In the genomic region with DNA sequence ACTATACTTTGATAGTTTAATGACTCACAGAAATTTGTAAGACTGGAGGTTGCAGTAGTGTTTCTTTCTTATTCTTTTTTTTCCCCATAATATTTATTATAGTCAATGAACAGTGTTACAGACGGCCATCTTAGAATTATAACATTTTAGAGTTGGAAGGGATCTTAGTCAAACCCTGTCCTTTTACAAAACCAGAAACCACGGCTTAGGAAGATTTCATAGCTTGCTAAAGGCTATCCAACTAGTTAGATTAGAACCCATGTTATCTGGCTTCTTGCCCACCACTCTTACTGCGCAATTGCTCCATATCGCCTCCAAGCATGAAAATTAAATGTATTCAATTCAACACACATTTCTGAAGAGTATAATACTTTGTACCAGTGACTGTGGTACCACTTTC, we compare ENCODE assay signal across 8 cellular contexts. TPM values are rescaled to one million over a fixed set of nuclear protein-coding genes. Genes with fewer than 3 reads are reported as not detected.
DNase-seq lines count a peak whose midpoint lies in the region; ATAC-seq and TF ChIP-seq lines count a peak whose summit lies in the region.

No MANE protein-coding gene starts in this region.

- H2BK5ac ChIP-seq in mesenchymal stem cell (ENCODE audit: low read depth, low read length, poor library complexity, severe bottlenecking), result no peak overlapping the region

- no peak overlapping the region for H2BK12ac ChIP-seq in mesenchymal stem cell (ENCODE audit: low read length in 2 of 2)

- H2AK5ac ChIP-seq in mesenchymal stem cell (ENCODE audit: low read length, severe bottlenecking), result no peak overlapping the region

- H3K4ac ChIP-seq in mesenchymal stem cell (ENCODE audit: low read depth in 1 of 2, low read length in 2 of 2), result no peak overlapping the region

- no peak overlapping the region for H2AFZ ChIP-seq in mammary epithelial cell (ENCODE audit: low read depth, low read length)
- H2AFZ ChIP-seq in mesenchymal stem cell (ENCODE audit: low read depth, low read length), result no peak overlapping the region

- no peak overlapping the region for H2BK120ac ChIP-seq in mesenchymal stem cell (ENCODE audit: low read depth, low read length)

- H3K36me3 ChIP-seq in ES-I3 (ENCODE audit: insufficient read depth, low read length) (no peaks in the 10 kb centered on the region; the same call in 1 of the 2 replicates), mammary epithelial cell (ENCODE audit: insufficient read depth, low read length) (no peaks in the 10 kb centered on the region), mesenchymal stem cell (ENCODE audit: control insufficient read depth in 1 of 2, insufficient read depth in 2 of 2, low read depth in 1 of 2, low read length in 2 of 2) (peaks cover 0 to 2% of the 10 kb centered on the region in 2 experiments)

- no peak overlapping the region for H3K23ac ChIP-seq in mesenchymal stem cell (ENCODE audit: low read length in 2 of 2)

- 43% methylated on average over 4 of the region's 4 CpGs for WGBS in mammary epithelial cell (ENCODE audit: low coverage, missing lambda C conversion rate)
- WGBS in mesenchymal stem cell, result 0% methylated on average over 1 of the region's 4 CpGs

- H3K18ac ChIP-seq in mesenchymal stem cell (ENCODE audit: low read depth in 1 of 2, low read length in 2 of 2), result no peak overlapping the region

- intact Hi-C loops in mammary epithelial cell (cut with micrococcal nuclease), result loop anchor here (1.0 kb wide), 1 partner anchor 28 kb away; no protein-coding TSS in a partner anchor

- H3K79me2 ChIP-seq in mammary epithelial cell (ENCODE audit: insufficient read depth, low read length), result peaks cover 46% of the 10 kb centered on the region

- peak overlapping the region; percentile 96 for H3K9ac ChIP-seq in ES-I3 (ENCODE audit: low read depth, low read length)
- H3K9ac ChIP-seq in mammary epithelial cell (ENCODE audit: insufficient read depth, low read length), result peak overlapping the region; percentile 89
- H3K9ac ChIP-seq in mesenchymal stem cell (ENCODE audit: low read length), result peak overlapping the region; percentile 100

- H2BK15ac ChIP-seq in mesenchymal stem cell (ENCODE audit: low read depth, poor library complexity, severe bottlenecking), result no peak overlapping the region

- no TSS peak for BruUV-seq in mammary epithelial cell (replicated peaks; lab: Mats Ljungman, UMichigan)

- no peaks in the 10 kb centered on the region for H3K27me3 ChIP-seq in mammary epithelial cell (ENCODE audit: insufficient read depth, low read length)
- H3K27me3 ChIP-seq in mesenchymal stem cell (ENCODE audit: control insufficient read depth in 1 of 2, insufficient read depth in 1 of 2, low read length in 2 of 2), result no peaks in the 10 kb centered on the region

- no peak for ATAC-seq in GM21723 (IDR thresholded peaks at IDR 0.05; ENCODE audit: unreplicated experiment)

- in situ Hi-C loops in mammary epithelial cell (cut with MboI; ENCODE audit: low sequenced_read_pairs in 2 of 2), result no loop called here

- H3K4me2 ChIP-seq in mammary epithelial cell (ENCODE audit: insufficient read depth, low read depth, low read length) (peak overlapping the region; percentile 77), mesenchymal stem cell (ENCODE audit: low read length, poor library complexity, severe bottlenecking) (peak overlapping the region; percentile 29)

- no peaks in the 10 kb centered on the region; the same call in 1 of the 2 replicates for H3K4me1 ChIP-seq in ES-I3 (ENCODE audit: insufficient read depth, low read length)
- H3K4me1 ChIP-seq in mammary epithelial cell (ENCODE audit: insufficient read depth, low read length), result peaks cover 3% of the 10 kb centered on the region
- no peaks in the 10 kb centered on the region for H3K4me1 ChIP-seq in mesenchymal stem cell (ENCODE audit: control insufficient read depth, insufficient read depth, low read depth, low read length)

- H3K9me3 ChIP-seq in ES-I3 (ENCODE audit: control insufficient read depth, insufficient read depth, low read length), result no peaks in the 10 kb centered on the region
- H3K9me3 ChIP-seq in mammary epithelial cell (replicated peaks; ENCODE audit: insufficient read depth, low read length), result no peaks in the 10 kb centered on the region
- H3K9me3 ChIP-seq in mesenchymal stem cell (ENCODE audit: control insufficient read depth, low read length), result no peaks in the 10 kb centered on the region

- dilution Hi-C loops in mammary epithelial cell (cut with HindIII; ENCODE audit: low sequenced_read_pairs), result no loop called here

- H4K8ac ChIP-seq in mesenchymal stem cell (ENCODE audit: low read length), result no peak overlapping the region

- no peak for TF ChIP-seq CTCF in mammary epithelial cell (conservative IDR thresholded peaks at IDR 0.05 in 1 of 2, IDR thresholded peaks at IDR 0.05 in 1 of 2; ENCODE audit: extremely low read depth in 1 of 2, insufficient read depth in 1 of 2, low read depth in 1 of 2, low read length in 2 of 2)

- CTCF ChIA-PET in mammary epithelial cell (lab: Charles Lee; ENCODE audit: low non-redundant PET), result no interaction called here

- H4K91ac ChIP-seq in mesenchymal stem cell (ENCODE audit: low read length), result no peak overlapping the region

- H3K4me3 ChIP-seq in mammary epithelial cell (replicated peaks in 1 of 3; ENCODE audit: insufficient read depth in 1 of 3, low read depth in 2 of 3, low read length in 3 of 3) (peak overlapping the region; percentile 53 to 61 (median 61)), mesenchymal stem cell (ENCODE audit: insufficient read depth in 1 of 2, low read depth in 1 of 2, low read length in 2 of 2) (peak overlapping the region in 1 of 2 experiments; percentile 78)

- H3K14ac ChIP-seq in mesenchymal stem cell (ENCODE audit: low read length in 2 of 2), result no peak overlapping the region

- H3K27ac ChIP-seq in mammary epithelial cell (ENCODE audit: insufficient read depth, low read depth, low read length), result peak overlapping the region; percentile 78
- H3K27ac ChIP-seq in mesenchymal stem cell (ENCODE audit: low read length, poor library complexity, severe bottlenecking), result peak overlapping the region; percentile 96

- H3K79me1 ChIP-seq in mesenchymal stem cell (replicated peaks; ENCODE audit: low read length, poor library complexity, severe bottlenecking), result no peaks in the 10 kb centered on the region

- peak; percentile 11 for DNase-seq in NCI-H1694 treated with DMSO at 0.1 percent for 48 hours (lab: John Stamatoyannopoulos, UW)
- peak; percentile 7 for DNase-seq in mammary epithelial cell
- peak; percentile 27 for DNase-seq in mesenchymal stem cell
- DNase-seq in NCI-H524 treated with DMSO at 0.1 percent for 48 hours (lab: John Stamatoyannopoulos, UW), result no peak
- no peak for DNase-seq in DMS114 treated with DMSO at 0.1 percent for 48 hours (lab: John Stamatoyannopoulos, UW; ENCODE audit: unreplicated experiment)
- DNase-seq in stimulated activated CD4-positive, alpha-beta T cell treated with anti-CD3 and anti-CD28 coated beads, Interleukin-4, amount 100 ng/mL, for 1 hour, result no peak

- H4K20me1 ChIP-seq in mammary epithelial cell (ENCODE audit: insufficient read depth, low read length), result no peaks in the 10 kb centered on the region

RNA-seq across cellular contexts. Expression of a gene that starts 1.1 kb away (rescaled TPM):
- total RNA-seq in mammary epithelial cell, result 10 to 100 TPM; 23.3 to 43.4 TPM
- 9.4 TPM for polyA plus RNA-seq in mammary epithelial cell
- polyA minus RNA-seq in mammary epithelial cell, result 40.2 TPM
- 17.0 TPM for polyA plus RNA-seq in mesenchymal stem cell (2013, experiment 1 of 2)
- polyA plus RNA-seq in mesenchymal stem cell (2013, experiment 2 of 2), result 20.9 TPM

Comparison
In these comparisons a context has a peak if more than half of its experiments do, and no peak if none do; other contexts are left out.
1. DNase-seq: peak in NCI-H1694 treated with DMSO at 0.1 percent for 48 hours (single experiment), mammary epithelial cell (single experiment) and mesenchymal stem cell (single experiment); none in NCI-H524 treated with DMSO at 0.1 percent for 48 hours (single experiment), DMS114 treated with DMSO at 0.1 percent for 48 hours (single experiment) and stimulated activated CD4-positive, alpha-beta T cell treated with anti-CD3 and anti-CD28 coated beads, Interleukin-4, amount 100 ng/mL, for 1 hour (single experiment).
2. Peak in every context shown above with its lines, with median percentiles within 50 percentile points of each other: H3K9ac ChIP-seq.